Comparison of ENCODE assay signal across 20 cellular contexts in genomic region chr7:2028733-2029132, GRCh38.
DNase-seq lines count a peak whose midpoint lies in the region; ATAC-seq, FAIRE-seq and TF ChIP-seq lines count a peak whose summit lies in the region.
"Had no signal": no experiment of that assay in that cellular context is flagged by ENCODE, and none has a peak within 500 bp of the region (broad histone marks: within the 10 kb centered on the region; RNA-seq: fewer than 3 reads in every experiment).

No MANE protein-coding gene starts in this region.

- H4K20me1 ChIP-seq in HepG2 (ENCODE audit: insufficient read depth, low read length): no peaks in the 10 kb centered on the region

- H3K9ac ChIP-seq in HepG2 (ENCODE audit: insufficient read depth, low read depth, low read length): no peak overlapping the region
- H3K9ac ChIP-seq: BLaER1, GM23248 had no signal

- peaks cover 13% of the 10 kb centered on the region for H3K79me2 ChIP-seq in HepG2 (ENCODE audit: insufficient read depth, low read length)

- H3K4me3 ChIP-seq in HepG2 (replicated peaks in 1 of 3; ENCODE audit: insufficient read depth in 1 of 3, low read depth in 2 of 3, low read length in 3 of 3): no peak overlapping the region
- H3K4me3 ChIP-seq: BLaER1, GM23248, HAP-1, SJSA1 had no signal

- TF ChIP-seq RAD21 in Ishikawa (IDR thresholded peaks at IDR 0.05; ENCODE audit: low read depth) (no peak), HepG2 (CRISPR knock-in tag; IDR thresholded peaks at IDR 0.05) (no peak)

- peaks cover 21% of the 10 kb centered on the region for H3K4me1 ChIP-seq in HepG2 (ENCODE audit: insufficient read depth, low read length)
- H3K4me1 ChIP-seq: HAP-1, SJSA1 had no signal

- TF ChIP-seq EP300 in Ishikawa (IDR thresholded peaks at IDR 0.05; ENCODE audit: borderline replicate concordance) (no peak), HepG2 (IDR thresholded peaks at IDR 0.05; ENCODE audit: low read depth in 2 of 2, low read length in 2 of 2) (no peak), HepG2 (CRISPR knock-in tag; IDR thresholded peaks at IDR 0.05; ENCODE audit: borderline replicate concordance) (no peak)

- H3K27ac ChIP-seq in HepG2 (ENCODE audit: extremely low read length, insufficient read depth, low read length): no peak overlapping the region
- H3K27ac ChIP-seq: BLaER1, GM23248, RWPE1, SJSA1 had no signal

- DNase-seq in Right ventricle myocardium inferior (ENCODE audit: missing footprints) (peak; percentile 39), left ventricle myocardium superior (no peak), HepG2 (ENCODE audit: low spot score) (no peak), urothelium cell line (ENCODE audit: low spot score) (no peak), HPDE6-E6E7 (ENCODE audit: extremely low spot score) (no peak), NCI-H345 treated with DMSO at 0.1 percent for 48 hours (lab: John Stamatoyannopoulos, UW; ENCODE audit: unreplicated experiment) (no peak)
- DNase-seq: Calu3; CD4-positive, alpha-beta memory T cell; GF-D8; GM23248; NCI-H1417; NCI-H187; NCI-H226; NCI-H524 treated with DMSO at 0.1 percent for 48 hours; PC-3 had no signal

- peaks cover 0 to 1% of the 10 kb centered on the region in 2 experiments; a peak in 1 of 5 replicates for H3K36me3 ChIP-seq in HepG2 (replicated peaks in 1 of 2; ENCODE audit: control insufficient read depth in 1 of 2, insufficient read depth in 2 of 2, low read length in 2 of 2)
- H3K36me3 ChIP-seq: HAP-1, SJSA1 had no signal

- CTCF ChIA-PET in HepG2 (lab: Yijun Ruan, JAX; ENCODE audit: low intra/inter-chr PET ratio, low total read pairs): no interaction called here

- no TSS peak for BruUV-seq in HepG2 (replicated peaks; lab: Mats Ljungman, UMichigan)

- TF ChIP-seq POLR2A in HepG2 (IDR thresholded peaks at IDR 0.05; ENCODE audit: insufficient read depth in 1 of 2, low read depth in 2 of 2, low read length in 2 of 2): no peak

- H3K27me3 ChIP-seq in HepG2 (ENCODE audit: control insufficient read depth in 1 of 2, insufficient read depth in 2 of 2, low read length in 2 of 2): no peaks in the 10 kb centered on the region
- H3K27me3 ChIP-seq: BLaER1, SJSA1 had no signal

- no peak overlapping the region for H2AFZ ChIP-seq in HepG2 (ENCODE audit: low read length)
- H2AFZ ChIP-seq: GM23248 had no signal

- no peak overlapping the region for H3K4me2 ChIP-seq in HepG2 (ENCODE audit: low read depth, low read length)
- H3K4me2 ChIP-seq: BLaER1 had no signal

- intact Hi-C loops in Right ventricle myocardium inferior (cut with DNase I): no loop called here
- intact Hi-C loops in left ventricle myocardium superior (cut with micrococcal nuclease): no loop called here
- intact Hi-C loops in HepG2 (cut with micrococcal nuclease; ENCODE audit: unreplicated experiment): no loop called here

- TF ChIP-seq CTCF in HepG2 (CRISPR knock-in tag; IDR thresholded peaks at IDR 0.05): no peak

- in situ Hi-C loops in HepG2 (cut with HindIII; ENCODE audit: extremely low pct_ligation_motif_present, low pct_unique_long_range_greater_than_20kb): no loop called here

- no peak for ATAC-seq in Right ventricle myocardium inferior
- ATAC-seq in left ventricle myocardium superior: no peak
- ATAC-seq in HepG2: no peak
- ATAC-seq: PC-3 had no signal

- FAIRE-seq in HepG2 (lab: Jason Lieb, UNC) (no peak), urothelium cell line (lab: Jason Lieb, UNC) (peak; percentile 62)

- POLR2A ChIA-PET in HepG2 (lab: Yijun Ruan, JAX): no interaction called here

- 96% methylated on average over 7 of the region's 7 CpGs for WGBS in HepG2 (ENCODE audit: low lambda C conversion rate)

- peaks cover 41% of the 10 kb centered on the region for H3K9me3 ChIP-seq in HepG2 (ENCODE audit: low read length)

TF ChIP-seq in Ishikawa, 13 proteins besides CTCF, POLR2A, EP300 and RAD21:
- TF ChIP-seq EGR1 (IDR thresholded peaks at IDR 0.05): no peak
- TF ChIP-seq USF1 (IDR thresholded peaks at IDR 0.05): 0 out of 2 replicates have a peak, but pooled peaks have one; percentile 32
- no peak for TF ChIP-seq MAX (IDR thresholded peaks at IDR 0.05)
- TF ChIP-seq TEAD4 (IDR thresholded peaks at IDR 0.05): no peak
TF ChIP-seq in Ishikawa: peak in this region for 1.

TF ChIP-seq in HepG2, 621 proteins besides CTCF, POLR2A, EP300 and RAD21:
- TF ChIP-seq EHMT2 (IDR thresholded peaks at IDR 0.05; ENCODE audit: borderline replicate concordance, low read depth, low read length) (no peak), ZBTB14 (CRISPR knock-in tag; IDR thresholded peaks at IDR 0.05) (no peak), NFE2 (CRISPR knock-in tag; IDR thresholded peaks at IDR 0.05) (no peak), CBX5 (CRISPR knock-in tag; IDR thresholded peaks at IDR 0.05; ENCODE audit: borderline replicate concordance) (peak; percentile 80; the same call in 1 of the 2 replicates)
